ENCODE assay signal across 11 cellular contexts in genomic region chr1:228150021-228150457, GRCh38. TPM values are rescaled to one million over a fixed set of nuclear protein-coding genes. Genes with fewer than 3 reads are reported as not detected.
DNase-seq lines count a peak whose midpoint lies in the region; ATAC-seq, FAIRE-seq and TF ChIP-seq lines count a peak whose summit lies in the region.
"Had no signal": no experiment of that assay in that cellular context is flagged by ENCODE, and none has a peak within 500 bp of the region (broad histone marks: within the 10 kb centered on the region; RNA-seq: fewer than 3 reads in every experiment).

No MANE protein-coding gene starts in this region.

- no peak for FAIRE-seq in pancreas (lab: Jason Lieb, UNC)

- H3K4me3 ChIP-seq in WERI-Rb-1 (ENCODE audit: low read depth, low read length) (peak overlapping the region; percentile 52), heart left ventricle (peak overlapping the region in 10 of 12 donors; percentile 5 to 51 (median 40)), pancreas (no peak overlapping the region)

- intact Hi-C loops in heart left ventricle (cut with DNase I) (no loop called here), pancreas (cut with DNase I) (no loop called here)

- no peak for TF ChIP-seq CTCF in WERI-Rb-1 (IDR thresholded peaks at IDR 0.05; ENCODE audit: low read depth, low read length)
- no peak for TF ChIP-seq CTCF in heart left ventricle (IDR thresholded peaks at IDR 0.05)
- no peak for TF ChIP-seq CTCF in pancreas (IDR thresholded peaks at IDR 0.05)

- no peak for TF ChIP-seq POLR2A in heart left ventricle (IDR thresholded peaks at IDR 0.05)

- peak; percentile 5 for DNase-seq in AG08395 (ENCODE audit: low spot score)
- DNase-seq in WERI-Rb-1, result no peak
- peak in 2 of 5 donors; percentile 22 to 67 for DNase-seq in heart left ventricle
- peak in 3 of 6 donors; percentile 27 to 79 (median 57) for DNase-seq in pancreas
- no peak for DNase-seq in NCI-H1694 (lab: John Stamatoyannopoulos, UW)
- DNase-seq in GDM1 (lab: John Stamatoyannopoulos, UW), result no peak
- DNase-seq in NCI-H187 treated with DMSO at 0.1 percent for 48 hours (lab: John Stamatoyannopoulos, UW), result no peak
- DNase-seq: AML-193; central memory CD4-positive, alpha-beta T cell; SHP77 treated with DMSO at 0.1 percent for 48 hours had no signal

- H3K27me3 ChIP-seq in WERI-Rb-1 (ENCODE audit: insufficient read depth, low read depth, severe bottlenecking) (no peaks in the 10 kb centered on the region), heart left ventricle (no peaks in the 10 kb centered on the region), pancreas (no peaks in the 10 kb centered on the region)

- H3K9me3 ChIP-seq in WERI-Rb-1 (ENCODE audit: severe bottlenecking) (no peaks in the 10 kb centered on the region), heart left ventricle (no peaks in the 10 kb centered on the region), pancreas (no peaks in the 10 kb centered on the region)

- ATAC-seq in heart left ventricle (peak in 3 of 4 donors; percentile 0 to 9 (median 2)), pancreas (peak in 3 of 4 donors; percentile 2 to 11 (median 4)), HG02678 (IDR thresholded peaks at IDR 0.05; ENCODE audit: unreplicated experiment) (no peak)

- peaks cover 16 to 60% (median 45%) of the 10 kb centered on the region in 12 donors for H3K4me1 ChIP-seq in heart left ventricle
- H3K4me1 ChIP-seq in pancreas, result no peaks in the 10 kb centered on the region

- H3K36me3 ChIP-seq in WERI-Rb-1, result peaks cover 5% of the 10 kb centered on the region
- peaks cover 0 to 44% (median 27%) of the 10 kb centered on the region in 9 donors for H3K36me3 ChIP-seq in heart left ventricle
- H3K36me3 ChIP-seq in pancreas, result peaks cover 0 to 23% (median 0%) of the 10 kb centered on the region in 3 donors

- H3K27ac ChIP-seq in WERI-Rb-1 (peak overlapping the region; percentile 82), heart left ventricle (peak overlapping the region; percentile 60 to 97 (median 84)), pancreas (peak overlapping the region; percentile 25 to 57 (median 36))

- WGBS in heart left ventricle, 4 donors, result 0 to 66% (median 57%) methylated on average over 1 to 9 of the region's 9 CpGs
- 74 to 75% methylated on average over 9 of the region's 9 CpGs for WGBS in pancreas, 2 donors

RNA-seq across cellular contexts. Expression of gene GJC2, which starts 0.3 kb away (rescaled TPM):
- total RNA-seq in heart left ventricle (1 to 10 TPM in 3 of 9 donors, under 1 TPM in 6; 0.40 to 3.8 (median 0.88) TPM), pancreas (under 1 TPM; 0.08 to 0.69 (median 0.34) TPM)
- polyA plus RNA-seq in heart left ventricle (under 1 TPM; 0.61 to 0.78 TPM), pancreas (under 1 TPM; 0.59 to 0.80 TPM)

RNA-seq across cellular contexts. Expression of gene GUK1, which starts 10.0 kb away (rescaled TPM):
- total RNA-seq in heart left ventricle (100 to 1,000 TPM; 142 to 290 (median 169) TPM), pancreas (100 to 1,000 TPM in 2 of 6 donors, 10 to 100 TPM in 4; 71.5 to 114 (median 98.6) TPM)
- polyA plus RNA-seq in heart left ventricle (100 to 1,000 TPM; 231 to 358 TPM), pancreas (100 to 1,000 TPM; 317 TPM)

RNA-seq across cellular contexts. Expression of gene IBA57, which starts 15.6 kb away (rescaled TPM):
- total RNA-seq in heart left ventricle (10 to 100 TPM in 7 of 9 donors, 1 to 10 TPM in 2; 8.7 to 18.6 (median 12.3) TPM), pancreas (10 to 100 TPM in 1 of 6 donors, 1 to 10 TPM in 5; 6.1 to 14.4 (median 8.0) TPM)
- polyA plus RNA-seq in heart left ventricle (10 to 100 TPM in 1 of 2 donors, 1 to 10 TPM in 1; 4.8 to 11.3 TPM), pancreas (1 to 10 TPM; 2.4 to 2.7 TPM)

RNA-seq across cellular contexts. Expression of gene MRPL55, which starts 40.9 kb away (rescaled TPM):
- total RNA-seq in heart left ventricle (100 to 1,000 TPM in 2 of 9 donors, 10 to 100 TPM in 7; 35.5 to 125 (median 51.2) TPM), pancreas (10 to 100 TPM; 18.1 to 24.7 (median 23.9) TPM)
- polyA plus RNA-seq in heart left ventricle (100 to 1,000 TPM in 1 of 2 donors, 10 to 100 TPM in 1; 81.5 to 141 TPM), pancreas (100 to 1,000 TPM; 103 to 113 TPM)

RNA-seq across cellular contexts. Expression of gene C1orf35, which starts 46.9 kb away (rescaled TPM):
- total RNA-seq in heart left ventricle (1 to 10 TPM; 6.2 to 8.4 (median 7.2) TPM), pancreas (1 to 10 TPM; 6.3 to 9.3 (median 7.8) TPM)
- polyA plus RNA-seq in heart left ventricle (1 to 10 TPM; 9.8 TPM), pancreas (10 to 100 TPM; 18.9 to 33.2 TPM)

Comparison
In these comparisons a context has a peak if more than half of its experiments do, and no peak if none do; other contexts are left out.
1. H3K4me3 ChIP-seq: peak in WERI-Rb-1 (single experiment) and heart left ventricle (10 of 12); none in pancreas (0 of 4).
2. Peak in every context shown above with its lines, with median percentiles within 50 percentile points of each other: H3K27ac ChIP-seq.